40 cellular contexts compared by ENCODE assay signal in genomic region chr7:17209101-17209500, GRCh38.
"Had no signal": no experiment of that assay in that cellular context is flagged by ENCODE, and none has a peak within 500 bp of the region (broad histone marks: within the 10 kb centered on the region; RNA-seq: fewer than 3 reads in every experiment).

No MANE protein-coding gene starts in this region.

- H3K27ac Mint-ChIP-seq: activated naive CD4-positive, alpha-beta T cell treated with anti-CD3 and anti-CD28 coated beads for 36 hours; activated naive CD4-positive, alpha-beta T cell treated with anti-CD3 and anti-CD28 coated beads, Interleukin-2, amount 10 ng/mL, durations not matched to agents 7 days and 5 days; activated naive CD4-positive, alpha-beta T cell treated with anti-CD3 and anti-CD28 coated beads, Interleukin-2, amount 50 U/mL, for 24 hours; activated naive CD4-positive, alpha-beta T cell treated with anti-CD3 and anti-CD28 coated beads, Interleukin-2, amount 50 U/mL, for 72 hours; activated naive CD8-positive, alpha-beta T cell; activated naive CD8-positive, alpha-beta T cell treated with anti-CD3 and anti-CD28 coated beads for 36 hours; activated naive CD8-positive, alpha-beta T cell treated with anti-CD3 and anti-CD28 coated beads, Interleukin-2, amount 10 ng/mL, durations not matched to agents 7 days and 5 days; activated naive CD8-positive, alpha-beta T cell treated with anti-CD3 and anti-CD28 coated beads, Interleukin-2, amount 50 U/mL, for 24 hours; activated T-cell treated with anti-CD3 and anti-CD28 coated beads, Interleukin-2, amount 50 U/mL, for 24 hours; activated T-cell treated with anti-CD3 and anti-CD28 coated beads, Interleukin-2, amount 50 U/mL, for 72 hours; activated T-helper 1 cell treated with anti-CD3 and anti-CD28 coated beads, Interleukin-12 subunit alpha, Interleukin-12 subunit beta, Interleukin-2, Interleukin-4 antibody, amounts not matched to agents 30 ng/mL and 10 ng/mL and 1 ng/mL, durations not matched to agents 14 hours and 24 hours and 36 hours; activated T-helper 17 cell treated with anti-CD3 and anti-CD28 coated beads, Interleukin-2, amount 50 U/mL, for 72 hours; activated T-helper 2 cell treated with anti-CD3 and anti-CD28 coated beads, Interferon-gamma antibody, Interleukin-2, Interleukin-4, amounts not matched to agents 10 μg/mL and 5 μg/mL and 100 μg/mL, durations not matched to agents 14 hours and 24 hours and 36 hours; brain had no signal

- H3K36me3 ChIP-seq: adrenal gland, brain microvascular endothelial cell, breast epithelium, cardiac muscle cell had no signal

- H3K9me3 ChIP-seq: adrenal gland, body of pancreas, breast epithelium had no signal

- H3K4me3 ChIP-seq: adrenal gland, body of pancreas, breast epithelium, cardiac muscle cell had no signal

- DNase-seq: activated effector memory CD4-positive, alpha-beta T cell treated with anti-CD3 and anti-CD28 coated beads, Interleukin-2, amount 50 U/mL, for 16 hours; activated effector memory CD4-positive, alpha-beta T cell treated with Interleukin-2 at 50 U/mL for 16 hours; activated gamma-delta T cell; activated gamma-delta T cell treated with Interleukin-2 at 50 U/mL for 16 hours; activated naive CD4-positive, alpha-beta T cell; activated naive CD4-positive, alpha-beta T cell treated with anti-CD3 and anti-CD28 coated beads for 36 hours; activated naive CD4-positive, alpha-beta T cell treated with anti-CD3 and anti-CD28 coated beads, Interleukin-2, amount 10 ng/mL, durations not matched to agents 7 days and 5 days; activated naive CD4-positive, alpha-beta T cell treated with anti-CD3 and anti-CD28 coated beads, Interleukin-2, amount 50 U/mL, for 16 hours; activated naive CD4-positive, alpha-beta T cell treated with Interleukin-2 at 50 U/mL for 16 hours; activated naive CD8-positive, alpha-beta T cell treated with anti-CD3 and anti-CD28 coated beads for 36 hours; activated naive CD8-positive, alpha-beta T cell treated with anti-CD3 and anti-CD28 coated beads, Interleukin-2, amount 10 ng/mL, durations not matched to agents 7 days and 5 days; activated naive CD8-positive, alpha-beta T cell treated with anti-CD3 and anti-CD28 coated beads, Interleukin-2, amount 50 U/mL, for 24 hours; activated T-cell treated with anti-CD3 and anti-CD28 coated beads for 4 hours; activated T-cell treated with anti-CD3 and anti-CD28 coated beads, Interleukin-2, amount 50 U/mL, for 1 hour; activated T-cell treated with anti-CD3 and anti-CD28 coated beads, Interleukin-2, amount 50 U/mL, for 24 hours; activated T-cell treated with anti-CD3 and anti-CD28 coated beads, Interleukin-2, amount 50 U/mL, for 4 hours; activated T-cell treated with anti-CD3 and anti-CD28 coated beads, Interleukin-2, amount 50 U/mL, for 48 hours; activated T-cell treated with anti-CD3 and anti-CD28 coated beads, Interleukin-2, amount 50 U/mL, for 72 hours; adrenal gland; amniotic stem cell; amygdala; anterior cingulate cortex; aorta; body of pancreas; brain microvascular endothelial cell; caudate nucleus; central memory CD4-positive, alpha-beta T cell; cerebellar nuclear complex had no signal

- H3K4me3 Mint-ChIP-seq: activated naive CD4-positive, alpha-beta T cell treated with anti-CD3 and anti-CD28 coated beads for 36 hours; activated naive CD4-positive, alpha-beta T cell treated with anti-CD3 and anti-CD28 coated beads, Interleukin-2, amount 10 ng/mL, durations not matched to agents 7 days and 5 days; activated naive CD4-positive, alpha-beta T cell treated with anti-CD3 and anti-CD28 coated beads, Interleukin-2, amount 50 U/mL, for 24 hours; activated naive CD8-positive, alpha-beta T cell; activated naive CD8-positive, alpha-beta T cell treated with anti-CD3 and anti-CD28 coated beads for 36 hours; activated naive CD8-positive, alpha-beta T cell treated with anti-CD3 and anti-CD28 coated beads, Interleukin-2, amount 10 ng/mL, durations not matched to agents 7 days and 5 days; activated naive CD8-positive, alpha-beta T cell treated with anti-CD3 and anti-CD28 coated beads, Interleukin-2, amount 50 U/mL, for 24 hours; activated T-cell treated with anti-CD3 and anti-CD28 coated beads, Interleukin-2, amount 50 U/mL, for 24 hours; activated T-cell treated with anti-CD3 and anti-CD28 coated beads, Interleukin-2, amount 50 U/mL, for 4 hours; activated T-cell treated with anti-CD3 and anti-CD28 coated beads, Interleukin-2, amount 50 U/mL, for 72 hours; activated T-helper 1 cell treated with anti-CD3 and anti-CD28 coated beads, Interleukin-12 subunit alpha, Interleukin-12 subunit beta, Interleukin-2, Interleukin-4 antibody, amounts not matched to agents 30 ng/mL and 10 ng/mL and 1 ng/mL, durations not matched to agents 14 hours and 24 hours and 36 hours; activated T-helper 17 cell treated with anti-CD3 and anti-CD28 coated beads, Interleukin-2, amount 50 U/mL, for 72 hours; brain; central memory CD8-positive, alpha-beta T cell had no signal

- FAIRE-seq: astrocyte, bronchial epithelial cell had no signal

- H3K4me1 ChIP-seq: adrenal gland, body of pancreas, breast epithelium had no signal

- H3K27ac ChIP-seq: adrenal gland, body of pancreas, brain microvascular endothelial cell, breast epithelium, cardiac muscle cell had no signal

- H3K27me3 ChIP-seq: adrenal gland, body of pancreas, brain microvascular endothelial cell, breast epithelium, cardiac muscle cell had no signal

- H3K36me3 Mint-ChIP-seq: activated naive CD4-positive, alpha-beta T cell treated with anti-CD3 and anti-CD28 coated beads, Interleukin-2, amount 10 ng/mL, durations not matched to agents 7 days and 5 days; activated naive CD4-positive, alpha-beta T cell treated with anti-CD3 and anti-CD28 coated beads, Interleukin-2, amount 50 U/mL, for 24 hours; activated naive CD4-positive, alpha-beta T cell treated with anti-CD3 and anti-CD28 coated beads, Interleukin-2, amount 50 U/mL, for 72 hours; activated naive CD8-positive, alpha-beta T cell; activated naive CD8-positive, alpha-beta T cell treated with anti-CD3 and anti-CD28 coated beads for 36 hours; brain had no signal

- H3K9me3 Mint-ChIP-seq: activated naive CD4-positive, alpha-beta T cell treated with anti-CD3 and anti-CD28 coated beads for 36 hours; activated naive CD4-positive, alpha-beta T cell treated with anti-CD3 and anti-CD28 coated beads, Interleukin-2, amount 10 ng/mL, durations not matched to agents 7 days and 5 days; activated naive CD4-positive, alpha-beta T cell treated with anti-CD3 and anti-CD28 coated beads, Interleukin-2, amount 50 U/mL, for 24 hours; activated naive CD4-positive, alpha-beta T cell treated with anti-CD3 and anti-CD28 coated beads, Interleukin-2, amount 50 U/mL, for 72 hours; activated naive CD8-positive, alpha-beta T cell treated with anti-CD3 and anti-CD28 coated beads for 36 hours; activated naive CD8-positive, alpha-beta T cell treated with anti-CD3 and anti-CD28 coated beads, Interleukin-2, amount 10 ng/mL, durations not matched to agents 7 days and 5 days; activated naive CD8-positive, alpha-beta T cell treated with anti-CD3 and anti-CD28 coated beads, Interleukin-2, amount 50 U/mL, for 24 hours; activated T-cell treated with anti-CD3 and anti-CD28 coated beads, Interleukin-2, amount 50 U/mL, for 24 hours; activated T-cell treated with anti-CD3 and anti-CD28 coated beads, Interleukin-2, amount 50 U/mL, for 4 hours; activated T-cell treated with anti-CD3 and anti-CD28 coated beads, Interleukin-2, amount 50 U/mL, for 72 hours; activated T-helper 1 cell treated with anti-CD3 and anti-CD28 coated beads, Interleukin-12 subunit alpha, Interleukin-12 subunit beta, Interleukin-2, Interleukin-4 antibody, amounts not matched to agents 30 ng/mL and 10 ng/mL and 1 ng/mL, durations not matched to agents 14 hours and 24 hours and 36 hours; activated T-helper 17 cell treated with anti-CD3 and anti-CD28 coated beads, Interleukin-2, amount 50 U/mL, for 72 hours; brain; central memory CD8-positive, alpha-beta T cell had no signal

- H3K27me3 Mint-ChIP-seq: activated naive CD4-positive, alpha-beta T cell treated with anti-CD3 and anti-CD28 coated beads, Interleukin-2, amount 10 ng/mL, durations not matched to agents 7 days and 5 days; activated naive CD4-positive, alpha-beta T cell treated with anti-CD3 and anti-CD28 coated beads, Interleukin-2, amount 50 U/mL, for 24 hours; activated naive CD8-positive, alpha-beta T cell; activated naive CD8-positive, alpha-beta T cell treated with anti-CD3 and anti-CD28 coated beads for 36 hours; activated naive CD8-positive, alpha-beta T cell treated with anti-CD3 and anti-CD28 coated beads, Interleukin-2, amount 10 ng/mL, durations not matched to agents 7 days and 5 days; activated naive CD8-positive, alpha-beta T cell treated with anti-CD3 and anti-CD28 coated beads, Interleukin-2, amount 50 U/mL, for 24 hours; activated T-cell treated with anti-CD3 and anti-CD28 coated beads, Interleukin-2, amount 50 U/mL, for 24 hours; activated T-helper 17 cell treated with anti-CD3 and anti-CD28 coated beads, Interleukin-2, amount 50 U/mL, for 72 hours; central memory CD8-positive, alpha-beta T cell had no signal

- H3K4me1 Mint-ChIP-seq: activated naive CD4-positive, alpha-beta T cell treated with anti-CD3 and anti-CD28 coated beads, Interleukin-2, amount 10 ng/mL, durations not matched to agents 7 days and 5 days; activated naive CD4-positive, alpha-beta T cell treated with anti-CD3 and anti-CD28 coated beads, Interleukin-2, amount 50 U/mL, for 24 hours; activated naive CD8-positive, alpha-beta T cell treated with anti-CD3 and anti-CD28 coated beads for 36 hours; activated naive CD8-positive, alpha-beta T cell treated with anti-CD3 and anti-CD28 coated beads, Interleukin-2, amount 50 U/mL, for 24 hours; activated T-helper 17 cell treated with anti-CD3 and anti-CD28 coated beads, Interleukin-2, amount 50 U/mL, for 72 hours; brain; central memory CD8-positive, alpha-beta T cell had no signal
